17 cellular contexts compared by ENCODE assay signal in genomic region chr10:120984221-120984620, GRCh38.
A peak's percentile ranks its signal among the peaks of the same experiment; 100 is the strongest.
DNase-seq lines count a peak whose midpoint lies in the region; ATAC-seq and TF ChIP-seq lines count a peak whose summit lies in the region.
"Had no signal": no experiment of that assay in that cellular context is flagged by ENCODE, and none has a peak within 500 bp of the region (broad histone marks: within the 10 kb centered on the region; RNA-seq: fewer than 3 reads in every experiment).

No MANE protein-coding gene starts in this region.

- CTCF ChIA-PET in Caco-2 (lab: Charles Lee): no interaction called here

- H3K27me3 ChIP-seq in Caco-2 (replicated peaks; ENCODE audit: control insufficient read depth, insufficient read depth, low read length): no peaks in the 10 kb centered on the region
- peaks cover 0 to 35% (median 12%) of the 10 kb centered on the region in 3 experiments for H3K27me3 ChIP-seq in neuronal stem cell (ENCODE audit: control insufficient read depth in 3 of 3, insufficient read depth in 3 of 3, low read depth in 1 of 3, low read length in 3 of 3)
- H3K27me3 ChIP-seq: BE2C had no signal

- H3K4me3 Mint-ChIP-seq in Caco-2 (ENCODE audit: unreplicated experiment) (no peak overlapping the region), type B pancreatic cell (no peak overlapping the region)
- H3K4me3 Mint-ChIP-seq: CD4-positive, CD25-positive, alpha-beta regulatory T cell; IgD-negative memory B cell had no signal

- H3K14ac ChIP-seq in neuronal stem cell (ENCODE audit: low read length): no peak overlapping the region

- peaks cover 47% of the 10 kb centered on the region for H3K4me1 ChIP-seq in Caco-2
- H3K4me1 ChIP-seq in neuronal stem cell (ENCODE audit: control insufficient read depth in 2 of 2, insufficient read depth in 1 of 2, low read depth in 1 of 2, low read length in 2 of 2): peaks cover 0 to 14% of the 10 kb centered on the region in 2 donors
- H3K4me1 ChIP-seq: BE2C had no signal

- no peak overlapping the region for H2AK5ac ChIP-seq in neuronal stem cell (ENCODE audit: low read depth, low read length)

- H3K23ac ChIP-seq in neuronal stem cell (ENCODE audit: low read depth, low read length, poor library complexity): peak overlapping the region; percentile 62

- H2AFZ ChIP-seq in neuronal stem cell (ENCODE audit: low read length): no peak overlapping the region

- H2BK12ac ChIP-seq in neuronal stem cell (ENCODE audit: low read length): no peak overlapping the region

- peaks cover 25% of the 10 kb centered on the region for H3K9me3 Mint-ChIP-seq in Caco-2 (ENCODE audit: unreplicated experiment)
- H3K9me3 Mint-ChIP-seq in type B pancreatic cell: no peaks in the 10 kb centered on the region

- no peak for ATAC-seq in GM19035 (IDR thresholded peaks at IDR 0.05; ENCODE audit: unreplicated experiment)
- no peak for ATAC-seq in GM19395 (IDR thresholded peaks at IDR 0.05; ENCODE audit: unreplicated experiment)
- ATAC-seq: HepG2 had no signal

- H3K18ac ChIP-seq in neuronal stem cell (ENCODE audit: low read length): peak overlapping the region; percentile 39

- H3K27ac Mint-ChIP-seq in Caco-2 (ENCODE audit: unreplicated experiment) (peak overlapping the region; percentile 93), type B pancreatic cell (peak overlapping the region; percentile 53)
- H3K27ac Mint-ChIP-seq: CD4-positive, CD25-positive, alpha-beta regulatory T cell; CD8-positive, alpha-beta memory T cell; IgD-negative memory B cell had no signal

- TF ChIP-seq CTCF in Caco-2 (IDR thresholded peaks at IDR 0.05; ENCODE audit: insufficient read depth in 1 of 2, low read depth in 1 of 2, low read length in 1 of 2, severe bottlenecking in 1 of 2, unreplicated experiment in 1 of 2) (no peak), type B pancreatic cell (conservative IDR thresholded peaks at IDR 0.05) (no peak)

- 0 out of 2 replicates have a peak, but pooled peaks cover 1% of the 10 kb centered on the region for H3K36me3 ChIP-seq in Caco-2 (ENCODE audit: control insufficient read depth, insufficient read depth, low read length)
- no peaks in the 10 kb centered on the region for H3K36me3 ChIP-seq in neuronal stem cell (replicated peaks in 1 of 2; ENCODE audit: control insufficient read depth in 2 of 2, insufficient read depth in 2 of 2, low read length in 2 of 2)
- H3K36me3 ChIP-seq: BE2C had no signal

- no peak overlapping the region for H2BK120ac ChIP-seq in neuronal stem cell (ENCODE audit: low read depth, low read length)

- H3K9me3 ChIP-seq in Caco-2 (peaks cover 46% of the 10 kb centered on the region), neuronal stem cell (replicated peaks in 1 of 2; ENCODE audit: control insufficient read depth in 2 of 2, insufficient read depth in 1 of 2, low read depth in 1 of 2, low read length in 2 of 2) (peaks cover 0 to 3% of the 10 kb centered on the region in 2 donors)
- H3K9me3 ChIP-seq: BE2C had no signal

- no peak overlapping the region for H4K91ac ChIP-seq in neuronal stem cell (ENCODE audit: low read depth, low read length, poor library complexity)

- H3K27me3 Mint-ChIP-seq in Caco-2 (ENCODE audit: insufficient read depth, unreplicated experiment): no peaks in the 10 kb centered on the region
- H3K27me3 Mint-ChIP-seq in type B pancreatic cell: no peaks in the 10 kb centered on the region

- H3K4me3 ChIP-seq in Caco-2 (ENCODE audit: low read depth, low read length) (no peak overlapping the region), neuronal stem cell (ENCODE audit: low read length in 2 of 2) (no peak overlapping the region)

- no peak overlapping the region for H3K27ac ChIP-seq in neuronal stem cell (replicated peaks; ENCODE audit: low read length)

- H3K4me2 ChIP-seq in neuronal stem cell (ENCODE audit: insufficient read depth, low read length, poor library complexity, severe bottlenecking): no peak overlapping the region

- H3K79me1 ChIP-seq in neuronal stem cell (ENCODE audit: low read depth, low read length): no peaks in the 10 kb centered on the region

- no peak overlapping the region for H3K9ac ChIP-seq in neuronal stem cell (ENCODE audit: low read depth, low read length, poor library complexity)

- no TSS peak for BruUV-seq in Caco-2 (replicated peaks; lab: Mats Ljungman, UMichigan)

- H3K4me1 Mint-ChIP-seq in Caco-2 (ENCODE audit: low read depth, unreplicated experiment) (peaks cover 37% of the 10 kb centered on the region), type B pancreatic cell (ENCODE audit: unreplicated experiment) (peaks cover 36% of the 10 kb centered on the region)

- DNase-seq in Caco-2 (no peak), ecto neural progenitor cell (ENCODE audit: low spot score) (peak; percentile 25), neuronal stem cell (ENCODE audit: low spot score) (no peak), type B pancreatic cell (ENCODE audit: extremely low spot score, unreplicated experiment) (no peak), NCI-H128 (lab: John Stamatoyannopoulos, UW; ENCODE audit: unreplicated experiment) (no peak)
- DNase-seq: ACHN; BE2C; C1 segment of cervical spinal cord; CD4-positive, CD25-positive, alpha-beta regulatory T cell; CD8-positive, alpha-beta memory T cell; COR-L47; HCEC 1CT; KBM-7 had no signal

- H3K36me3 Mint-ChIP-seq in Caco-2 (ENCODE audit: insufficient read depth, unreplicated experiment): peaks cover 29% of the 10 kb centered on the region
- peaks cover 5% of the 10 kb centered on the region for H3K36me3 Mint-ChIP-seq in type B pancreatic cell
- H3K36me3 Mint-ChIP-seq: CD8-positive, alpha-beta memory T cell; IgD-negative memory B cell had no signal

- no CpG with 5 or more reads among the region's 4 CpGs for WGBS in neuronal stem cell (ENCODE audit: extremely low coverage in 2 of 2, insufficient read length in 2 of 2, insufficient replicate concordance in 1 of 2), 2 donors

- H2BK5ac ChIP-seq in neuronal stem cell (ENCODE audit: low read length): peak overlapping the region; percentile 16

- H2BK15ac ChIP-seq in neuronal stem cell (ENCODE audit: low read length): no peak overlapping the region

- no peak overlapping the region for H4K8ac ChIP-seq in neuronal stem cell (ENCODE audit: low read depth, low read length)

- intact Hi-C loops in Caco-2 (cut with micrococcal nuclease; ENCODE audit: unreplicated experiment): loop anchor here (5.0 kb wide), 2 partner anchors 453 to 528 kb away; no protein-coding TSS in a partner anchor

- POLR2A ChIA-PET in Caco-2 (lab: Charles Lee): no interaction called here

- no peak overlapping the region for H3K4ac ChIP-seq in neuronal stem cell (ENCODE audit: low read length)
